ENCODE assay signal across 9 cellular contexts in the genomic region with DNA sequence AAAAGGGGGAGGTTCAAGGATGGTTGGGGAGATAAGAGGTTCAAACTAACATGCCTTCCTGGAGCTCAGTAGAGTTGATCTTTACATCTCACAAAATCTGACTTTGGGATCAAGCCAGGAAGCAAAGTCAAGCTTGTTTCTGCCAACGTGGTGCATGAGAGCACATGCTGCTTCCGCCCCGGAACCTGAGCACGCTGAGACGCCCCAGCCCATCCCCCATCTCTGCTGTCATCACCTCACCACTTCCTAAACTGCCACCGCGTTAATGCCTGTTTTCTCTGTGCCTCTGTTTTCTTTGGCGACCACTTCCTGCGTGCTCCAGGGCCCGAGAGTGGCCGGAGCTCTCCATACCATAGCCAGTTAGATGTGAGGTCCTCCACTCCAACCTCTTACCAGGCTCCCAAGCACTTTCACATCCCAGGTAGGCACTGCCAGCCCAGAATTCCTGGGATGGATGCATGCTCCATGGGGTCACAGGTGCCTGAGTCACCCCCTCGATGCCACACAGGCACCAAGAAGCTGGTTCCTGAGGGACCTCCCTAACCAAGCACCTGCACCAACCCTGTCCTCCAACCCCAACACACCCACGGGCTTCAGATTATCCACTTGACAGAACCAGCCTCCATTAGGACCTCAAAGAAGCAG. TPM values are rescaled to one million over a fixed set of nuclear protein-coding genes. Genes with fewer than 3 reads are reported as not detected.
DNase-seq lines count a peak whose midpoint lies in the region; ATAC-seq lines count a peak whose summit lies in the region.
"Had no signal": no experiment of that assay in that cellular context is flagged by ENCODE, and none has a peak within 500 bp of the region (broad histone marks: within the 10 kb centered on the region; RNA-seq: fewer than 3 reads in every experiment).

No MANE protein-coding gene starts in this region.

- ATAC-seq in GM21423 (IDR thresholded peaks at IDR 0.05; ENCODE audit: unreplicated experiment) (peak; percentile 80), HG03457 (IDR thresholded peaks at IDR 0.05; ENCODE audit: unreplicated experiment) (no peak)

- peak; percentile 83 to 85 for DNase-seq in activated CD4-positive, alpha-beta T cell treated with anti-CD3 and anti-CD28 coated beads for 4 hours
- DNase-seq in dermis blood vessel endothelial cell (peak; percentile 41), middle frontal gyrus (ENCODE audit: extremely low spot score, low spot score) (no peak), anterior cingulate cortex (lab: John Stamatoyannopoulos, UW) (no peak), kidney tubule cell (ENCODE audit: low spot score) (no peak)
- peak; percentile 21 for DNase-seq in stimulated activated CD8-positive, alpha-beta memory T cell treated with anti-CD3 and anti-CD28 coated beads, Interleukin-15, amount 100 ng/mL, for 24 hours (ENCODE audit: low read depth)
- DNase-seq: foreskin melanocyte had no signal

RNA-seq across cellular contexts. Expression of gene AFAP1L1, which starts 31.2 kb away (rescaled TPM):
- 234 and 264 TPM in 2 replicates for total RNA-seq in dermis blood vessel endothelial cell

Comparison
In these comparisons a context has a peak if more than half of its experiments do, and no peak if none do; other contexts are left out.
1. DNase-seq: peak in activated CD4-positive, alpha-beta T cell treated with anti-CD3 and anti-CD28 coated beads for 4 hours (2 of 2), dermis blood vessel endothelial cell (single experiment) and stimulated activated CD8-positive, alpha-beta memory T cell treated with anti-CD3 and anti-CD28 coated beads, Interleukin-15, amount 100 ng/mL, for 24 hours (single experiment); none in middle frontal gyrus (single experiment), anterior cingulate cortex (0 of 58) and kidney tubule cell (single experiment).